In the genomic region with DNA sequence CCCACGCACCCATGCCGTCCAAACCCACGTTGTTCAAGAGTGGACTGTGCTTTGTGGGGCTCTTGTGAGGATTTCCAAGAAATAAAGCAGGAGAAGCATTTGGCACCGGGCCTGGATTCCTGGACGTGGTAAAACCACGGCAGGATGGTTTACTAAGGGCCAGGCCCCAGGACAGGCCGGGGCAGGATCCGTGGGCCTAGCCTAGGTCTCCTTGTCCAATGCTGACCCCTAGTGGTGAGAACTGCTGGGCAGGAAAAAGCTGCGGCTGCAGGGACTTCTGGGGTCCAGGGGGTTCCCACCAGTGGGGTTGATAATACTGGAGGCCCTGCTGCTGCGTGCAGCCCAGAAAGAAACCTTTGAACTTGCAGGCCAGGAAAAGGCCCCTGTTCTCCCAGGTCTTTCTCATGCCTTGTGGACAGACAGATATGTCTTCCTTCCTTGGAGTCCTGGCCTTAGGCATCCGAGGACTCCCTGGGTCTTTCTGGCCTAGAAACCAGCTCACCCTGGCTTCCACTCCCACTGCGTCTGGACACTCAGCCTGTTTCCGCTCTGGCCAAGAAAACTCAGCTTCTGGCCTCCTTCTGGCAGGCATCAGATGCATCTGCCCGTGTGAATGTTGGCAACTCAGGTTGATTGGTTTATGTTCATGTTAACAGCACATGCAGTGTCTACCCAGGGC, we compare ENCODE assay signal across 8 cellular contexts.
DNase-seq lines count a peak whose midpoint lies in the region; ATAC-seq and TF ChIP-seq lines count a peak whose summit lies in the region.

No MANE protein-coding gene starts in this region.

- no peak overlapping the region for H3K9ac ChIP-seq in neural cell (ENCODE audit: low read length)

- no peaks in the 10 kb centered on the region for H3K9me3 ChIP-seq in neural cell (ENCODE audit: low read length)

- no peak overlapping the region for H3K27ac ChIP-seq in neural cell (ENCODE audit: low read length)

- H3K36me3 ChIP-seq in neural cell (ENCODE audit: insufficient read depth, low read length) = no peaks in the 10 kb centered on the region

- no peaks in the 10 kb centered on the region for H4K20me1 ChIP-seq in neural cell (ENCODE audit: insufficient read depth)

- H3K4me3 ChIP-seq in fibroblast of mammary gland (ENCODE audit: control insufficient read depth, low read depth, low read length) (no peak overlapping the region), neural cell (ENCODE audit: low read length) (no peak overlapping the region)

- H3K9me2 ChIP-seq in neural cell (ENCODE audit: insufficient read depth, low read length) = no peaks in the 10 kb centered on the region

- DNase-seq in AML-193 (lab: John Stamatoyannopoulos, UW) (peak; percentile 5 to 14), GM19238 (ENCODE audit: insufficient read length, low spot score) (peak; percentile 71), NCI-H774 (lab: John Stamatoyannopoulos, UW) (peak; percentile 2), fibroblast of mammary gland (ENCODE audit: low read depth) (peak; percentile 80), superior temporal gyrus (ENCODE audit: extremely low spot score) (peak; percentile 93)
- peak; percentile 71 to 73 for DNase-seq in activated T-cell treated with anti-CD3 and anti-CD28 coated beads, Interleukin-2, amount 50 U/mL, for 48 hours

- TF ChIP-seq EP300 in neural cell (conservative IDR thresholded peaks at IDR 0.05; ENCODE audit: poor library complexity, severe bottlenecking) = no peak

- no peaks in the 10 kb centered on the region for H3K79me2 ChIP-seq in neural cell (replicated peaks; ENCODE audit: insufficient read depth, low read length)

- no peaks in the 10 kb centered on the region for H3K27me3 ChIP-seq in neural cell (ENCODE audit: insufficient read depth, low read depth, low read length)

- peak; percentile 90 for TF ChIP-seq RAD21 in neural cell (conservative IDR thresholded peaks at IDR 0.05)

- peak; percentile 91 for TF ChIP-seq CTCF in fibroblast of mammary gland (conservative IDR thresholded peaks at IDR 0.05; ENCODE audit: control insufficient read depth, insufficient read depth, low read depth, low read length)
- peak; percentile 83 for TF ChIP-seq CTCF in neural cell (IDR thresholded peaks at IDR 0.05; ENCODE audit: poor library complexity, severe bottlenecking)

- no peak for ATAC-seq in HG02973 (IDR thresholded peaks at IDR 0.05; ENCODE audit: unreplicated experiment)

- H2AFZ ChIP-seq in neural cell (ENCODE audit: low read depth, low read length) = no peak overlapping the region

- no peak overlapping the region for H3K4me2 ChIP-seq in neural cell (ENCODE audit: low read length)

- no peaks in the 10 kb centered on the region for H3F3A ChIP-seq in neural cell (ENCODE audit: insufficient read depth, low read length, poor library complexity, severe bottlenecking)

TF ChIP-seq in neural cell, 6 proteins besides CTCF, POLR2A, EP300 and RAD21:
- TF ChIP-seq, protein P1, sequence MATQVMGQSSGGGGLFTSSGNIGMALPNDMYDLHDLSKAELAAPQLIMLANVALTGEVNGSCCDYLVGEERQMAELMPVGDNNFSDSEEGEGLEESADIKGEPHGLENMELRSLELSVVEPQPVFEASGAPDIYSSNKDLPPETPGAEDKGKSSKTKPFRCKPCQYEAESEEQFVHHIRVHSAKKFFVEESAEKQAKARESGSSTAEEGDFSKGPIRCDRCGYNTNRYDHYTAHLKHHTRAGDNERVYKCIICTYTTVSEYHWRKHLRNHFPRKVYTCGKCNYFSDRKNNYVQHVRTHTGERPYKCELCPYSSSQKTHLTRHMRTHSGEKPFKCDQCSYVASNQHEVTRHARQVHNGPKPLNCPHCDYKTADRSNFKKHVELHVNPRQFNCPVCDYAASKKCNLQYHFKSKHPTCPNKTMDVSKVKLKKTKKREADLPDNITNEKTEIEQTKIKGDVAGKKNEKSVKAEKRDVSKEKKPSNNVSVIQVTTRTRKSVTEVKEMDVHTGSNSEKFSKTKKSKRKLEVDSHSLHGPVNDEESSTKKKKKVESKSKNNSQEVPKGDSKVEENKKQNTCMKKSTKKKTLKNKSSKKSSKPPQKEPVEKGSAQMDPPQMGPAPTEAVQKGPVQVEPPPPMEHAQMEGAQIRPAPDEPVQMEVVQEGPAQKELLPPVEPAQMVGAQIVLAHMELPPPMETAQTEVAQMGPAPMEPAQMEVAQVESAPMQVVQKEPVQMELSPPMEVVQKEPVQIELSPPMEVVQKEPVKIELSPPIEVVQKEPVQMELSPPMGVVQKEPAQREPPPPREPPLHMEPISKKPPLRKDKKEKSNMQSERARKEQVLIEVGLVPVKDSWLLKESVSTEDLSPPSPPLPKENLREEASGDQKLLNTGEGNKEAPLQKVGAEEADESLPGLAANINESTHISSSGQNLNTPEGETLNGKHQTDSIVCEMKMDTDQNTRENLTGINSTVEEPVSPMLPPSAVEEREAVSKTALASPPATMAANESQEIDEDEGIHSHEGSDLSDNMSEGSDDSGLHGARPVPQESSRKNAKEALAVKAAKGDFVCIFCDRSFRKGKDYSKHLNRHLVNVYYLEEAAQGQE (IDR thresholded peaks at IDR 0.05; ENCODE audit: borderline replicate concordance) = no peak
- no peak for TF ChIP-seq MXI1 (conservative IDR thresholded peaks at IDR 0.05; ENCODE audit: poor library complexity, severe bottlenecking)
- TF ChIP-seq TAF1 (IDR thresholded peaks at IDR 0.05; ENCODE audit: low read depth) = no peak
- peak; percentile 86 for TF ChIP-seq SMC3 (conservative IDR thresholded peaks at IDR 0.05; ENCODE audit: poor library complexity)

Comparison
In these comparisons a context has a peak if more than half of its experiments do, and no peak if none do; other contexts are left out.
1. DNase-seq: peak in every context shown above with its lines; median percentile 93 in superior temporal gyrus; 80 in fibroblast of mammary gland; 72 in activated T-cell treated with anti-CD3 and anti-CD28 coated beads, Interleukin-2, amount 50 U/mL, for 48 hours; 71 in GM19238; 10 in AML-193; 2 in NCI-H774.